Comparison of ENCODE assay signal across 25 cellular contexts in genomic region chr5:117638581-117638980, GRCh38.
"Had no signal": no experiment of that assay in that cellular context is flagged by ENCODE, and none has a peak within 500 bp of the region (broad histone marks: within the 10 kb centered on the region; RNA-seq: fewer than 3 reads in every experiment).

No MANE protein-coding gene starts in this region.

- H3K9me3 ChIP-seq: colonic mucosa, esophagus muscularis mucosa, esophagus squamous epithelium, gastrocnemius medialis, gastroesophageal sphincter, heart left ventricle, heart right ventricle had no signal

- ATAC-seq: effector memory CD8-positive, alpha-beta T cell; esophagus mucosa; foreskin keratinocyte; gastrocnemius medialis; gastroesophageal sphincter; heart left ventricle; heart right ventricle had no signal

- H3K27ac ChIP-seq: colonic mucosa, coronary artery, dorsolateral prefrontal cortex, epithelial cell of prostate, esophagus muscularis mucosa, esophagus squamous epithelium, foreskin keratinocyte, gastrocnemius medialis, gastroesophageal sphincter, heart left ventricle, heart right ventricle, hepatocyte had no signal

- H3K4me1 ChIP-seq: colonic mucosa, esophagus muscularis mucosa, esophagus squamous epithelium, foreskin keratinocyte, gastrocnemius medialis, gastroesophageal sphincter, heart left ventricle, heart right ventricle had no signal

- H2AFZ ChIP-seq: hepatocyte had no signal

- H3K4me2 ChIP-seq: hepatocyte had no signal

- H3K27me3 ChIP-seq: colonic mucosa, dorsolateral prefrontal cortex, esophagus muscularis mucosa, esophagus squamous epithelium, foreskin keratinocyte, gastrocnemius medialis, gastroesophageal sphincter, heart left ventricle, heart right ventricle, hepatocyte had no signal

- H3K79me2 ChIP-seq: hepatocyte had no signal

- H3K36me3 ChIP-seq: colonic mucosa, esophagus muscularis mucosa, esophagus squamous epithelium, gastrocnemius medialis, gastroesophageal sphincter, heart left ventricle, heart right ventricle had no signal

- DNase-seq: colonic mucosa; cortex of kidney; dermis blood vessel endothelial cell; dorsolateral prefrontal cortex; effector CD4-positive, alpha-beta T cell; effector CD8-positive, alpha-beta T cell; effector memory CD4-positive, alpha-beta T cell; effector memory CD8-positive, alpha-beta T cell; endodermal cell; erythroblast; esophagus squamous epithelium; foreskin fibroblast; foreskin keratinocyte; foreskin melanocyte; gastrocnemius medialis; glutamatergic neuron; head of caudate nucleus; heart left ventricle; heart right ventricle had no signal

- H3K4me3 ChIP-seq: colonic mucosa, coronary artery, dorsolateral prefrontal cortex, esophagus muscularis mucosa, esophagus squamous epithelium, gastrocnemius medialis, gastroesophageal sphincter, heart left ventricle, heart right ventricle, hepatocyte had no signal
